ENCODE assay signal across 8 cellular contexts in the genomic region with DNA sequence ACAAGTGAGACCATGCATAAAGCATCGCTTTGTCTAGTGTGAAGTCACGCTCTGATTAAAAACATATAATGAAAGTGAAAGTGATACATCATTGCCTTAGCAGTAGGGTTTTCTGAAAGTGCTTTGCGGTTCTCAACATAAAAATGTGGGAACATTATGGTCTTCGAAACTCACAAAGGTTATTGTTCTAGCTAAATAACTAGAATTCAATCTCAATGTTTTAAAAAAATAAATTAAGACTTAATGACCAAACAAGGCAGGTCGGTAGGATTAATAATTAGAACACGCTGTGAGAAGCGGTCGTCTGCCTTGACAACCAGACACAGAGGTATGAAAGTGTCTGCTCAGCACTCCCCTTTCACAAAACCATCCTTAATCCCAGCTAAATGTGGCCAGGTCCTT. TPM values are rescaled to one million over a fixed set of nuclear protein-coding genes. Genes with fewer than 3 reads are reported as not detected.
DNase-seq lines count a peak whose midpoint lies in the region; ATAC-seq, FAIRE-seq and TF ChIP-seq lines count a peak whose summit lies in the region.

No MANE protein-coding gene starts in this region.

- SMC1A ChIA-PET in GM12878 (lab: Charles Lee; ENCODE audit: uncharacterized antibody, unreplicated experiment), result no interaction called here

- peaks cover 4% of the 10 kb centered on the region for H3K27me3 Mint-ChIP-seq in activated CD4-positive, alpha-beta T cell treated with anti-CD3 and anti-CD28 coated beads, Interleukin-2, amount 10 ng/mL, durations not matched to agents 24 days and 14 days
- H3K27me3 Mint-ChIP-seq in HFFc6 (ENCODE audit: insufficient read depth) (no peaks in the 10 kb centered on the region), neural progenitor cell (ENCODE audit: insufficient read depth, low read depth) (no peaks in the 10 kb centered on the region)
- peaks cover 0 to 3% (median 1%) of the 10 kb centered on the region in 5 donors for H3K27me3 Mint-ChIP-seq in naive thymus-derived CD8-positive, alpha-beta T cell

- H2AFZ ChIP-seq in GM12878 (ENCODE audit: control insufficient read depth, low read depth, low read length) (no peak overlapping the region), neural progenitor cell (replicated peaks) (no peak overlapping the region)

- BruUV-seq in GM12878 (replicated peaks; lab: Mats Ljungman, UMichigan), result no TSS peak

- intact Hi-C loops in activated CD4-positive, alpha-beta T cell treated with anti-CD3 and anti-CD28 coated beads, Interleukin-2, amount 10 ng/mL, durations not matched to agents 24 days and 14 days (cut with micrococcal nuclease), result no loop called here
- intact Hi-C loops in GM12878 (cut with micrococcal nuclease; ENCODE audit: unreplicated experiment), result no loop called here

- H3K4me1 ChIP-seq in GM12878 (ENCODE audit: control insufficient read depth, insufficient read depth, low read length) (peaks cover 3% of the 10 kb centered on the region; the same call in 1 of the 2 replicates), neural progenitor cell (no peaks in the 10 kb centered on the region)

- no peak for TF ChIP-seq CTCF in HFFc6 (IDR thresholded peaks at IDR 0.05)
- no peak for TF ChIP-seq CTCF in GM12878 (IDR thresholded peaks at IDR 0.05 in 2 of 3, conservative IDR thresholded peaks at IDR 0.05 in 1 of 3; ENCODE audit: control insufficient read depth in 2 of 3, extremely low read depth in 1 of 3, insufficient read depth in 1 of 3, low read depth in 3 of 3, low read length in 3 of 3)
- TF ChIP-seq CTCF in neural progenitor cell (IDR thresholded peaks at IDR 0.05), result no peak

- H3K4me3 ChIP-seq in GM12878, result no peak overlapping the region
- H3K4me3 ChIP-seq in neural progenitor cell, result no peak overlapping the region

- H3K4me3 Mint-ChIP-seq in activated CD4-positive, alpha-beta T cell treated with anti-CD3 and anti-CD28 coated beads, Interleukin-2, amount 10 ng/mL, durations not matched to agents 24 days and 14 days, result peak overlapping the region; percentile 29
- H3K4me3 Mint-ChIP-seq in HFFc6 (peak overlapping the region; percentile 79), neural progenitor cell (no peak overlapping the region)
- peak overlapping the region; percentile 55 to 82 (median 78) for H3K4me3 Mint-ChIP-seq in naive thymus-derived CD8-positive, alpha-beta T cell

- H3K9ac ChIP-seq in GM12878 (ENCODE audit: control insufficient read depth, insufficient read depth, low read length), result no peak overlapping the region
- H3K9ac ChIP-seq in neural progenitor cell, result no peak overlapping the region

- H3K9me3 Mint-ChIP-seq in activated CD4-positive, alpha-beta T cell treated with anti-CD3 and anti-CD28 coated beads, Interleukin-2, amount 10 ng/mL, durations not matched to agents 24 days and 14 days, result no peaks in the 10 kb centered on the region
- H3K9me3 Mint-ChIP-seq in HFFc6, result peaks cover 4% of the 10 kb centered on the region; the same call in 1 of the 2 replicates
- peaks cover 0 to 19% (median 2%) of the 10 kb centered on the region in 9 donors for H3K9me3 Mint-ChIP-seq in naive thymus-derived CD8-positive, alpha-beta T cell
- H3K9me3 Mint-ChIP-seq in neural progenitor cell, result peaks cover 7% of the 10 kb centered on the region

- H3K36me3 Mint-ChIP-seq in activated CD4-positive, alpha-beta T cell treated with anti-CD3 and anti-CD28 coated beads, Interleukin-2, amount 10 ng/mL, durations not matched to agents 24 days and 14 days (ENCODE audit: low read depth), result no peaks in the 10 kb centered on the region
- H3K36me3 Mint-ChIP-seq in HFFc6 (ENCODE audit: low read depth), result no peaks in the 10 kb centered on the region
- no peaks in the 10 kb centered on the region for H3K36me3 Mint-ChIP-seq in naive thymus-derived CD8-positive, alpha-beta T cell
- H3K36me3 Mint-ChIP-seq in neural progenitor cell, result peaks cover 45% of the 10 kb centered on the region

- H3K27me3 ChIP-seq in GM12878 (replicated peaks in 1 of 2; ENCODE audit: control insufficient read depth in 2 of 2, insufficient read depth in 2 of 2, low read length in 1 of 2), result no peaks in the 10 kb centered on the region; a peak in 2 of 4 replicates
- no peaks in the 10 kb centered on the region for H3K27me3 ChIP-seq in neural progenitor cell

- no peaks in the 10 kb centered on the region for H4K20me1 ChIP-seq in GM12878 (ENCODE audit: control insufficient read depth, insufficient read depth)
- H4K20me1 ChIP-seq in neural progenitor cell (ENCODE audit: low read depth), result no peaks in the 10 kb centered on the region

- no peaks in the 10 kb centered on the region for H3K4me1 Mint-ChIP-seq in activated CD4-positive, alpha-beta T cell treated with anti-CD3 and anti-CD28 coated beads, Interleukin-2, amount 10 ng/mL, durations not matched to agents 24 days and 14 days
- H3K4me1 Mint-ChIP-seq in HFFc6 (ENCODE audit: low read depth) (no peaks in the 10 kb centered on the region), neural progenitor cell (peaks cover 23% of the 10 kb centered on the region)
- peaks cover 0 to 28% (median 2%) of the 10 kb centered on the region in 4 donors for H3K4me1 Mint-ChIP-seq in naive thymus-derived CD8-positive, alpha-beta T cell

- H3K4me2 ChIP-seq in GM12878 (ENCODE audit: control insufficient read depth, insufficient read depth) (peak overlapping the region; percentile 63), neural progenitor cell (no peak overlapping the region)

- no peak for TF ChIP-seq RAD21 in GM12878 (IDR thresholded peaks at IDR 0.05; ENCODE audit: insufficient read depth, low read depth, low read length)

- H3K36me3 ChIP-seq in GM12878 (ENCODE audit: control insufficient read depth in 2 of 2, insufficient read depth in 2 of 2, low read length in 1 of 2), result no peaks in the 10 kb centered on the region
- no peaks in the 10 kb centered on the region for H3K36me3 ChIP-seq in neural progenitor cell

- 2% methylated on average over 8 of the region's 8 CpGs for WGBS in GM12878 (ENCODE audit: insufficient coverage, insufficient replicate concordance, low lambda C conversion rate, missing lambda C conversion rate)

- no peaks in the 10 kb centered on the region; the same call in 2 of the 3 replicates for H3K9me3 ChIP-seq in GM12878 (replicated peaks; ENCODE audit: control insufficient read depth, insufficient read depth, low read length)
- H3K9me3 ChIP-seq in neural progenitor cell (ENCODE audit: low read depth), result no peaks in the 10 kb centered on the region

- FAIRE-seq in GM12878 (lab: Jason Lieb, UNC), result peak; percentile 69

- peak; percentile 60 to 74; a peak in 2 of 4 replicates for TF ChIP-seq EP300 in GM12878 (IDR thresholded peaks at IDR 0.05; ENCODE audit: borderline replicate concordance in 1 of 2, control insufficient read depth in 1 of 2, low read depth in 2 of 2, low read length in 2 of 2)

- POLR2A ChIA-PET in GM12878 (lab: Charles Lee), result interaction anchor here (0.6 kb wide), 1 partner anchor 253 kb away, joined by 7 read pairs; no protein-coding TSS in a partner anchor
- POLR2A ChIA-PET in naive thymus-derived CD8-positive, alpha-beta T cell (lab: Charles Lee), result no interaction called here

- no peak overlapping the region for H3K27ac ChIP-seq in GM12878 (ENCODE audit: control insufficient read depth, insufficient read depth)
- H3K27ac ChIP-seq in neural progenitor cell, result no peak overlapping the region

- H3K27ac Mint-ChIP-seq in activated CD4-positive, alpha-beta T cell treated with anti-CD3 and anti-CD28 coated beads, Interleukin-2, amount 10 ng/mL, durations not matched to agents 24 days and 14 days, result no peak overlapping the region
- no peak overlapping the region for H3K27ac Mint-ChIP-seq in HFFc6
- H3K27ac Mint-ChIP-seq in naive thymus-derived CD8-positive, alpha-beta T cell, result peak overlapping the region in 8 of 10 donors; percentile 25 to 77 (median 64)
- no peak overlapping the region for H3K27ac Mint-ChIP-seq in neural progenitor cell

- no peak for TF ChIP-seq POLR2A in GM12878 (IDR thresholded peaks at IDR 0.05; ENCODE audit: low read depth, low read length)

- DNase-seq in activated CD4-positive, alpha-beta T cell treated with anti-CD3 and anti-CD28 coated beads, Interleukin-2, amount 10 ng/mL, durations not matched to agents 24 days and 14 days, result no peak
- no peak for DNase-seq in activated CD4-positive, alpha-beta T cell treated with anti-CD3 and anti-CD28 coated beads, Interleukin-2, amount 50 U/mL, for 48 hours
- DNase-seq in HFFc6 (no peak), NAMALWA (ENCODE audit: low spot score) (peak; percentile 68), GM12878 (ENCODE audit: low read depth, low spot score) (peak; percentile 30), neural progenitor cell (ENCODE audit: low spot score) (no peak), COLO829 (ENCODE audit: low spot score) (no peak)
- peak in 3 of 10 donors; percentile 2 to 13 (median 7) for DNase-seq in naive thymus-derived CD8-positive, alpha-beta T cell

- H3F3A ChIP-seq in neural progenitor cell (ENCODE audit: low read depth), result no peaks in the 10 kb centered on the region

- no peaks in the 10 kb centered on the region for H3K79me2 ChIP-seq in GM12878 (ENCODE audit: control insufficient read depth, insufficient read depth, low read length)
- H3K79me2 ChIP-seq in neural progenitor cell (ENCODE audit: low read depth), result no peaks in the 10 kb centered on the region

- in situ Hi-C loops in GM12878 (cut with MboI), result no loop called here

- CTCF ChIA-PET in GM12878 (lab: Yijun Ruan, JAX), result interaction anchor here (0.6 kb wide), 1 partner anchor 596 kb away, joined by 3 read pairs; no protein-coding TSS in a partner anchor

- RAD21 ChIA-PET in GM12878 (lab: Charles Lee; ENCODE audit: unreplicated experiment), result no interaction called here

- peak; percentile 96 for ATAC-seq in GM12878
- ATAC-seq in naive thymus-derived CD8-positive, alpha-beta T cell, result peak in 1 of 2 donors; percentile 65

RNA-seq across cellular contexts. Expression of a gene that starts 42.2 kb away (rescaled TPM):
- not detected in 2 replicates for total RNA-seq in activated CD4-positive, alpha-beta T cell treated with anti-CD3 and anti-CD28 coated beads, Interleukin-2, amount 10 ng/mL, durations not matched to agents 24 days and 14 days
- total RNA-seq in HFFc6 (2021; fragmentation: NEBNext Ultra II Directional; extraction: Animal tissue kit (Norgen Biotek cat#: 25700)), result not detected
- total RNA-seq in GM12878 (2013; cell fraction: nucleolus; rRNA removed), result 0.15 TPM in 1 of 2 replicates, not detected in the other
- total RNA-seq in GM12878 (2014; rRNA removed) (not detected in 2 replicates), GM12878 (2014; rRNA removed; fragmentation: Illumina TruSeq; extraction: Trizol) (not detected in 2 replicates), GM12878 (2021) (0.05 TPM in 1 of 2 replicates, not detected in the other), neural progenitor cell (ENCODE audit: low replicate concordance) (0.13 TPM in 1 of 2 replicates, not detected in the other)
- not detected for polyA plus RNA-seq in GM12878 (2011; ENCODE audit: low read depth)
- polyA plus RNA-seq in GM12878 (2011; rRNA removed) (not detected in 2 replicates), GM12878 (2014; fragmentation: Illumina TruSeq; extraction: Trizol) (not detected in 2 replicates), GM12878 (2014; fragmentation: Nextera tagmentation; extraction: Ambion mirVana) (not detected), GM12878 (2014; rRNA removed) (not detected in 2 replicates), GM12878 (2016; fragmentation: Nextera tagmentation; extraction: Ambion mirVana) (under 1 TPM in 1 of 2 experiments, not detected in 1; 0.03 TPM)
- polyA plus RNA-seq in GM12878 (2011; cell fraction: cytosol; rRNA removed), result not detected in 2 replicates
- polyA plus RNA-seq in GM12878 (2011; cell fraction: nucleus; rRNA removed), result not detected in 2 replicates
- polyA plus RNA-seq in GM12878 (2012), result not detected in 2 replicates
- not detected in 2 replicates for polyA minus RNA-seq in GM12878 (2011; rRNA and poly(A)+ RNA removed)
- polyA minus RNA-seq in GM12878 (2011; cell fraction: cytosol; rRNA and poly(A)+ RNA removed), result not detected in 2 replicates
- polyA minus RNA-seq in GM12878 (2011; cell fraction: nucleus; rRNA and poly(A)+ RNA removed), result not detected in 2 replicates
- total RNA-seq in naive thymus-derived CD8-positive, alpha-beta T cell, result 1 to 10 TPM; 1.1 to 1.7 TPM
- not detected for polyA plus RNA-seq in naive thymus-derived CD8-positive, alpha-beta T cell

Comparison
In these comparisons a context has a peak if more than half of its experiments do, and no peak if none do; other contexts are left out.
1. DNase-seq: peak in NAMALWA (single experiment) and GM12878 (single experiment); none in activated CD4-positive, alpha-beta T cell treated with anti-CD3 and anti-CD28 coated beads, Interleukin-2, amount 10 ng/mL, durations not matched to agents 24 days and 14 days (single experiment), activated CD4-positive, alpha-beta T cell treated with anti-CD3 and anti-CD28 coated beads, Interleukin-2, amount 50 U/mL, for 48 hours (0 of 2), HFFc6 (single experiment), neural progenitor cell (single experiment) and COLO829 (single experiment).
2. H3K27ac Mint-ChIP-seq: peak in naive thymus-derived CD8-positive, alpha-beta T cell (8 of 10); none in activated CD4-positive, alpha-beta T cell treated with anti-CD3 and anti-CD28 coated beads, Interleukin-2, amount 10 ng/mL, durations not matched to agents 24 days and 14 days (single experiment), HFFc6 (single experiment) and neural progenitor cell (single experiment).